10 cellular contexts compared by ENCODE assay signal in genomic region chr19:40719414-40719894, GRCh38.
DNase-seq lines count a peak whose midpoint lies in the region; ATAC-seq and TF ChIP-seq lines count a peak whose summit lies in the region.
"Had no signal": no experiment of that assay in that cellular context is flagged by ENCODE, and none has a peak within 500 bp of the region (broad histone marks: within the 10 kb centered on the region; RNA-seq: fewer than 3 reads in every experiment).

No MANE protein-coding gene starts in this region.

- H3K4me1 ChIP-seq in BLaER1 (peaks cover 56% of the 10 kb centered on the region), MM.1S (ENCODE audit: low read length) (peaks cover 34% of the 10 kb centered on the region), endocrine pancreas (ENCODE audit: control insufficient read depth, insufficient read depth, low read length) (no peaks in the 10 kb centered on the region), neutrophil (ENCODE audit: control insufficient read depth in 1 of 2, insufficient read depth in 1 of 2, low read depth in 1 of 2, low read length in 1 of 2) (peaks cover 56 to 57% of the 10 kb centered on the region in 2 experiments)

- H3K9ac ChIP-seq in BLaER1 = peak overlapping the region; percentile 86; the same call in 1 of the 2 replicates
- H3K9ac ChIP-seq in MM.1S (ENCODE audit: low read length) = no peak overlapping the region
- H3K9ac ChIP-seq in endocrine pancreas (ENCODE audit: control insufficient read depth, insufficient read depth, low read length) = no peak overlapping the region

- H3K36me3 ChIP-seq in BLaER1 (peaks cover 16% of the 10 kb centered on the region; the same call in 1 of the 2 replicates), MM.1S (replicated peaks; ENCODE audit: insufficient read depth, low read length) (no peaks in the 10 kb centered on the region), endocrine pancreas (ENCODE audit: control insufficient read depth, insufficient read depth, low read length) (no peaks in the 10 kb centered on the region), neutrophil (peaks cover 14% of the 10 kb centered on the region)

- H3K4me3 ChIP-seq in BLaER1 = peak overlapping the region; percentile 75
- no peak overlapping the region for H3K4me3 ChIP-seq in MM.1S (ENCODE audit: low read length)
- H3K4me3 ChIP-seq in endocrine pancreas (ENCODE audit: control insufficient read depth, insufficient read depth, low read length) = peak overlapping the region; percentile 19
- no peak overlapping the region for H3K4me3 ChIP-seq in neutrophil (ENCODE audit: low read depth in 1 of 2, low read length in 1 of 2)

- H3K9me2 ChIP-seq in MM.1S (replicated peaks; ENCODE audit: insufficient read depth, low read length) = no peaks in the 10 kb centered on the region

- no peaks in the 10 kb centered on the region for H3K9me3 ChIP-seq in BLaER1
- no peaks in the 10 kb centered on the region for H3K9me3 ChIP-seq in MM.1S (replicated peaks; ENCODE audit: insufficient read depth, low read length)
- H3K9me3 ChIP-seq in endocrine pancreas (ENCODE audit: control insufficient read depth, low read length) = no peaks in the 10 kb centered on the region
- H3K9me3 ChIP-seq in neutrophil = no peaks in the 10 kb centered on the region

- H3K27me3 ChIP-seq in BLaER1 (no peaks in the 10 kb centered on the region), MM.1S (replicated peaks; ENCODE audit: insufficient read depth, low read length) (no peaks in the 10 kb centered on the region), endocrine pancreas (ENCODE audit: control insufficient read depth, insufficient read depth, low read length) (no peaks in the 10 kb centered on the region), neutrophil (no peaks in the 10 kb centered on the region)

- H3K4me2 ChIP-seq in BLaER1 = peak overlapping the region; percentile 90
- H3K4me2 ChIP-seq in MM.1S (ENCODE audit: low read depth, low read length) = peak overlapping the region; percentile 100; the same call in 1 of the 2 replicates

- H3K79me2 ChIP-seq in MM.1S (ENCODE audit: low read length) = peaks cover 22% of the 10 kb centered on the region

- peaks cover 4% of the 10 kb centered on the region; the same call in 1 of the 2 replicates for H3F3A ChIP-seq in MM.1S (ENCODE audit: insufficient read depth, low read length)

- no peak overlapping the region for H2AFZ ChIP-seq in MM.1S (ENCODE audit: low read length)

- TF ChIP-seq CTCF in MM.1S (IDR thresholded peaks at IDR 0.05; ENCODE audit: low read length) (no peak), neutrophil (IDR thresholded peaks at IDR 0.05) (no peak)

- peak overlapping the region; percentile 70; the same call in 1 of the 2 replicates for H3K27ac ChIP-seq in BLaER1
- no peak overlapping the region for H3K27ac ChIP-seq in MM.1S (ENCODE audit: low read length)
- peak overlapping the region; percentile 92 for H3K27ac ChIP-seq in neutrophil

- H4K20me1 ChIP-seq in BLaER1 = peaks cover 23% of the 10 kb centered on the region
- no peaks in the 10 kb centered on the region for H4K20me1 ChIP-seq in MM.1S (ENCODE audit: insufficient read depth, low read length)

- no peak for DNase-seq in MM.1S
- DNase-seq in NCI-H1436 (lab: John Stamatoyannopoulos, UW) = no peak
- DNase-seq in effector CD4-positive, alpha-beta T cell = no peak
- DNase-seq in C1 segment of cervical spinal cord (lab: John Stamatoyannopoulos, UW) = no peak
- DNase-seq: activated effector memory CD4-positive, alpha-beta T cell treated with anti-CD3 and anti-CD28 coated beads, Interleukin-2, amount 50 U/mL, for 16 hours; stimulated activated CD4-positive, alpha-beta T cell treated with anti-CD3 and anti-CD28 coated beads, Interleukin-4, amount 100 ng/mL, for 4 hours had no signal

- no peak for ATAC-seq in HG03432 (IDR thresholded peaks at IDR 0.05; ENCODE audit: unreplicated experiment)

Comparison
In these comparisons a context has a peak if more than half of its experiments do, and no peak if none do; other contexts are left out.
1. H3K4me3 ChIP-seq: peak in BLaER1 (single experiment) and endocrine pancreas (single experiment); none in MM.1S (single experiment) and neutrophil (0 of 2).